Comparison of ENCODE assay signal across 8 cellular contexts in genomic region chr15:75335705-75336355, GRCh38. TPM values are rescaled to one million over a fixed set of nuclear protein-coding genes. Genes with fewer than 3 reads are reported as not detected.
A peak's percentile ranks its signal among the peaks of the same experiment; 100 is the strongest.
DNase-seq lines count a peak whose midpoint lies in the region; ATAC-seq and TF ChIP-seq lines count a peak whose summit lies in the region.

TSS of gene COMMD4 (plus strand) at chr15:75336063. CDS start at chr15:75336090, 27 bp downstream.

- peak within 1 kb of the TSS; percentile 75 to 87 for H3K4me3 ChIP-seq in cardiac fibroblast (replicated peaks in 1 of 2; ENCODE audit: low read depth in 2 of 2, low read length in 2 of 2)
- H3K4me3 ChIP-seq in skin epidermis, result peak within 1 kb of the TSS; percentile 62 to 94 (median 71)

- POLR2A ChIA-PET in WTC11 (lab: Charles Lee), result interaction anchor here (0.6 to 0.9 kb wide), 2 partner anchors 18 to 318 kb away, joined by 3 read pairs; no protein-coding TSS in a partner anchor

- ATAC-seq in HG02623 (IDR thresholded peaks at IDR 0.05; ENCODE audit: unreplicated experiment), result peak; percentile 64
- peak; percentile 92 for ATAC-seq in WTC11
- no peak for ATAC-seq in GM18907 (IDR thresholded peaks at IDR 0.05; ENCODE audit: unreplicated experiment)

- peaks cover 13% of the 10 kb centered on the region for H3K4me1 Mint-ChIP-seq in WTC11

- H3K27ac ChIP-seq in skin epidermis, result peak within 1 kb of the TSS; percentile 20 to 89 (median 79)

- peaks cover 5% of the 10 kb centered on the region; the same call in 1 of the 2 replicates for H3K36me3 Mint-ChIP-seq in WTC11

- TF ChIP-seq CTCF in WTC11 (IDR thresholded peaks at IDR 0.05) (no peak), cardiac fibroblast (IDR thresholded peaks at IDR 0.05; ENCODE audit: low read depth, low read length) (no peak)

- CTCF ChIA-PET in WTC11 (lab: Charles Lee), result interaction anchor here (0.9 kb wide), 1 partner anchor 434 kb away, joined by 3 read pairs; no protein-coding TSS in a partner anchor

- H3K4me3 Mint-ChIP-seq in WTC11, result peak within 1 kb of the TSS; percentile 97

- H3K27ac Mint-ChIP-seq in WTC11, result peak within 1 kb of the TSS; percentile 76

- H3K9me3 Mint-ChIP-seq in WTC11, result no peaks in the 10 kb centered on the region

- DNase-seq in DMS79 treated with DMSO at 0.1 percent for 48 hours (lab: John Stamatoyannopoulos, UW) (peak; percentile 65), NCI-H2196 treated with DMSO at 0.1 percent for 48 hours (lab: John Stamatoyannopoulos, UW; ENCODE audit: unreplicated experiment) (peak; percentile 52), WTC11 (ENCODE audit: low spot score) (peak; percentile 98), cardiac fibroblast (ENCODE audit: low read depth in 2 of 2) (peak; percentile 96 to 97), iPS-NIHi11 (ENCODE audit: low spot score) (peak; percentile 84)

- peaks cover 6% of the 10 kb centered on the region; the same call in 1 of the 2 replicates for H3K27me3 Mint-ChIP-seq in WTC11 (ENCODE audit: low read depth)

TF ChIP-seq in WTC11, 78 proteins besides CTCF, POLR2A, EP300 and RAD21 (continues in another document):
- no peak for TF ChIP-seq HMGA2 (CRISPR knock-in tag; IDR thresholded peaks at IDR 0.05)
- TF ChIP-seq ERG (CRISPR knock-in tag; IDR thresholded peaks at IDR 0.05), result no peak
- TF ChIP-seq ZBTB21 (CRISPR knock-in tag; IDR thresholded peaks at IDR 0.05; ENCODE audit: borderline replicate concordance), result no peak
- TF ChIP-seq CREB1 (CRISPR knock-in tag; IDR thresholded peaks at IDR 0.05), result no peak
- peak; percentile 42; the same call in 1 of the 2 replicates for TF ChIP-seq ATF2 (CRISPR knock-in tag; IDR thresholded peaks at IDR 0.05; ENCODE audit: borderline replicate concordance, low read depth)
- TF ChIP-seq OVOL2 (CRISPR knock-in tag; IDR thresholded peaks at IDR 0.05; ENCODE audit: borderline replicate concordance), result no peak
- TF ChIP-seq USF1 (CRISPR knock-in tag; IDR thresholded peaks at IDR 0.05), result peak; percentile 99
- no peak for TF ChIP-seq NR1H2 (CRISPR knock-in tag; IDR thresholded peaks at IDR 0.05)
- no peak for TF ChIP-seq PREB (CRISPR knock-in tag; IDR thresholded peaks at IDR 0.05; ENCODE audit: borderline replicate concordance)
- TF ChIP-seq FOXP1 (CRISPR knock-in tag; IDR thresholded peaks at IDR 0.05; ENCODE audit: borderline replicate concordance), result peak; percentile 86
- TF ChIP-seq ZNF281 (CRISPR knock-in tag; IDR thresholded peaks at IDR 0.05), result no peak
- TF ChIP-seq IRF2 (CRISPR knock-in tag; IDR thresholded peaks at IDR 0.05; ENCODE audit: borderline replicate concordance, low read depth), result no peak
- no peak for TF ChIP-seq NFATC4 (CRISPR knock-in tag; IDR thresholded peaks at IDR 0.05)
- TF ChIP-seq PRRX2 (CRISPR knock-in tag; IDR thresholded peaks at IDR 0.05), result no peak
- TF ChIP-seq MXD4 (CRISPR knock-in tag; IDR thresholded peaks at IDR 0.05; ENCODE audit: borderline replicate concordance), result no peak
- no peak for TF ChIP-seq MLX (CRISPR knock-in tag; IDR thresholded peaks at IDR 0.05)
- no peak for TF ChIP-seq SMAD4 (CRISPR knock-in tag; IDR thresholded peaks at IDR 0.05)
- peak; percentile 68; the same call in 1 of the 2 replicates for TF ChIP-seq ARID4B (CRISPR knock-in tag; IDR thresholded peaks at IDR 0.05; ENCODE audit: borderline replicate concordance)

RNA-seq across cellular contexts. Expression of gene COMMD4, which starts in this region (rescaled TPM):
- 116 to 140 TPM (median 129 TPM) in 3 replicates for total RNA-seq in WTC11 (2021)
